ENCODE assay signal across 1 cellular context in the genomic region with DNA sequence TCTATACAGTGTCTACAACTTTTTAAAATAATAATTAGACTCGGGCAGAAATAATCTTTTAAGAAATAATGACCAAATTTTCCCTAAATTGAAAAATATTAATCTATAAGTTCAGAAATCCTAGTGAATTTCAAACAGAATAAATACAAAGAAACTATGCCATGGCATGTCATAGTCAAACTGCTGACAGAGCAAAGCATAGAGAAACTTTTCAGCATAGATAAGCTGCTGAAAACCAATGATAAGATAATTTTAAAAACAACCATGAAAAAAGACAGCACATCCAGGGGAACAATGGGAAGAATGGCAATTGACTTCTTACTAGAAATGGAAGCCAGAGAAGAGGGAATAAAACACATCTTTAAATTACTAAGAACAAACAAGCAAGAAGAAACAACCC.
TF ChIP-seq lines count a peak whose summit lies in the region.

No MANE protein-coding gene starts in this region.

TF ChIP-seq in GM23338, 12 proteins besides CTCF, POLR2A, EP300 and RAD21 (continued from another document):
- TF ChIP-seq, protein P1, sequence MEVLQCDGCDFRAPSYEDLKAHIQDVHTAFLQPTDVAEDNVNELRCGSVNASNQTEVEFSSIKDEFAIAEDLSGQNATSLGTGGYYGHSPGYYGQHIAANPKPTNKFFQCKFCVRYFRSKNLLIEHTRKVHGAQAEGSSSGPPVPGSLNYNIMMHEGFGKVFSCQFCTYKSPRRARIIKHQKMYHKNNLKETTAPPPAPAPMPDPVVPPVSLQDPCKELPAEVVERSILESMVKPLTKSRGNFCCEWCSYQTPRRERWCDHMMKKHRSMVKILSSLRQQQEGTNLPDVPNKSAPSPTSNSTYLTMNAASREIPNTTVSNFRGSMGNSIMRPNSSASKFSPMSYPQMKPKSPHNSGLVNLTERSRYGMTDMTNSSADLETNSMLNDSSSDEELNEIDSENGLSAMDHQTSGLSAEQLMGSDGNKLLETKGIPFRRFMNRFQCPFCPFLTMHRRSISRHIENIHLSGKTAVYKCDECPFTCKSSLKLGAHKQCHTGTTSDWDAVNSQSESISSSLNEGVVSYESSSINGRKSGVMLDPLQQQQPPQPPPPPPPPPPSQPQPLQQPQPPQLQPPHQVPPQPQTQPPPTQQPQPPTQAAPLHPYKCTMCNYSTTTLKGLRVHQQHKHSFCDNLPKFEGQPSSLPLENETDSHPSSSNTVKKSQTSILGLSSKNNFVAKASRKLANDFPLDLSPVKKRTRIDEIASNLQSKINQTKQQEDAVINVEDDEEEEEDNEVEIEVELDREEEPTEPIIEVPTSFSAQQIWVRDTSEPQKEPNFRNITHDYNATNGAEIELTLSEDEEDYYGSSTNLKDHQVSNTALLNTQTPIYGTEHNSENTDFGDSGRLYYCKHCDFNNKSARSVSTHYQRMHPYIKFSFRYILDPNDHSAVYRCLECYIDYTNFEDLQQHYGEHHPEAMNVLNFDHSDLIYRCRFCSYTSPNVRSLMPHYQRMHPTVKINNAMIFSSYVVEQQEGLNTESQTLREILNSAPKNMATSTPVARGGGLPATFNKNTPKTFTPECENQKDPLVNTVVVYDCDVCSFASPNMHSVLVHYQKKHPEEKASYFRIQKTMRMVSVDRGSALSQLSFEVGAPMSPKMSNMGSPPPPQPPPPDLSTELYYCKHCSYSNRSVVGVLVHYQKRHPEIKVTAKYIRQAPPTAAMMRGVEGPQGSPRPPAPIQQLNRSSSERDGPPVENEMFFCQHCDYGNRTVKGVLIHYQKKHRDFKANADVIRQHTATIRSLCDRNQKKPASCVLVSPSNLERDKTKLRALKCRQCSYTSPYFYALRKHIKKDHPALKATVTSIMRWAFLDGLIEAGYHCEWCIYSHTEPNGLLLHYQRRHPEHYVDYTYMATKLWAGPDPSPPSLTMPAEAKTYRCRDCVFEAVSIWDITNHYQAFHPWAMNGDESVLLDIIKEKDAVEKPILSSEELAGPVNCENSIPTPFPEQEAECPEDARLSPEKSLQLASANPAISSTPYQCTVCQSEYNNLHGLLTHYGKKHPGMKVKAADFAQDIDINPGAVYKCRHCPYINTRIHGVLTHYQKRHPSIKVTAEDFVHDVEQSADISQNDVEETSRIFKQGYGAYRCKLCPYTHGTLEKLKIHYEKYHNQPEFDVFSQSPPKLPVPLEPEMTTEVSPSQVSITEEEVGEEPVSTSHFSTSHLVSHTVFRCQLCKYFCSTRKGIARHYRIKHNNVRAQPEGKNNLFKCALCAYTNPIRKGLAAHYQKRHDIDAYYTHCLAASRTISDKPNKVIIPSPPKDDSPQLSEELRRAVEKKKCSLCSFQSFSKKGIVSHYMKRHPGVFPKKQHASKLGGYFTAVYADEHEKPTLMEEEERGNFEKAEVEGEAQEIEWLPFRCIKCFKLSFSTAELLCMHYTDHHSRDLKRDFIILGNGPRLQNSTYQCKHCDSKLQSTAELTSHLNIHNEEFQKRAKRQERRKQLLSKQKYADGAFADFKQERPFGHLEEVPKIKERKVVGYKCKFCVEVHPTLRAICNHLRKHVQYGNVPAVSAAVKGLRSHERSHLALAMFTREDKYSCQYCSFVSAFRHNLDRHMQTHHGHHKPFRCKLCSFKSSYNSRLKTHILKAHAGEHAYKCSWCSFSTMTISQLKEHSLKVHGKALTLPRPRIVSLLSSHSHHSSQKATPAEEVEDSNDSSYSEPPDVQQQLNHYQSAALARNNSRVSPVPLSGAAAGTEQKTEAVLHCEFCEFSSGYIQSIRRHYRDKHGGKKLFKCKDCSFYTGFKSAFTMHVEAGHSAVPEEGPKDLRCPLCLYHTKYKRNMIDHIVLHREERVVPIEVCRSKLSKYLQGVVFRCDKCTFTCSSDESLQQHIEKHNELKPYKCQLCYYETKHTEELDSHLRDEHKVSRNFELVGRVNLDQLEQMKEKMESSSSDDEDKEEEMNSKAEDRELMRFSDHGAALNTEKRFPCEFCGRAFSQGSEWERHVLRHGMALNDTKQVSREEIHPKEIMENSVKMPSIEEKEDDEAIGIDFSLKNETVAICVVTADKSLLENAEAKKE (CRISPR knock-in tag; IDR thresholded peaks at IDR 0.05), result no peak
- no peak for TF ChIP-seq EZH2phosphoT487 (IDR thresholded peaks at IDR 0.05; ENCODE audit: unreplicated experiment)
- TF ChIP-seq, protein P2, sequence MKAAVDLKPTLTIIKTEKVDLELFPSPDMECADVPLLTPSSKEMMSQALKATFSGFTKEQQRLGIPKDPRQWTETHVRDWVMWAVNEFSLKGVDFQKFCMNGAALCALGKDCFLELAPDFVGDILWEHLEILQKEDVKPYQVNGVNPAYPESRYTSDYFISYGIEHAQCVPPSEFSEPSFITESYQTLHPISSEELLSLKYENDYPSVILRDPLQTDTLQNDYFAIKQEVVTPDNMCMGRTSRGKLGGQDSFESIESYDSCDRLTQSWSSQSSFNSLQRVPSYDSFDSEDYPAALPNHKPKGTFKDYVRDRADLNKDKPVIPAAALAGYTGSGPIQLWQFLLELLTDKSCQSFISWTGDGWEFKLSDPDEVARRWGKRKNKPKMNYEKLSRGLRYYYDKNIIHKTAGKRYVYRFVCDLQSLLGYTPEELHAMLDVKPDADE (IDR thresholded peaks at IDR 0.05), result no peak
- TF ChIP-seq JUNB (IDR thresholded peaks at IDR 0.05; ENCODE audit: unreplicated experiment), result no peak
- TF ChIP-seq ZNF114 (CRISPR knock-in tag; IDR thresholded peaks at IDR 0.05), result no peak
- TF ChIP-seq EZH2 (IDR thresholded peaks at IDR 0.05; ENCODE audit: low read depth, unreplicated experiment), result no peak
- no peak for TF ChIP-seq ZNF331 (CRISPR knock-in tag; IDR thresholded peaks at IDR 0.05; ENCODE audit: low read depth)
- no peak for TF ChIP-seq STAT1 (IDR thresholded peaks at IDR 0.05; ENCODE audit: unreplicated experiment)
- TF ChIP-seq, protein P3, sequence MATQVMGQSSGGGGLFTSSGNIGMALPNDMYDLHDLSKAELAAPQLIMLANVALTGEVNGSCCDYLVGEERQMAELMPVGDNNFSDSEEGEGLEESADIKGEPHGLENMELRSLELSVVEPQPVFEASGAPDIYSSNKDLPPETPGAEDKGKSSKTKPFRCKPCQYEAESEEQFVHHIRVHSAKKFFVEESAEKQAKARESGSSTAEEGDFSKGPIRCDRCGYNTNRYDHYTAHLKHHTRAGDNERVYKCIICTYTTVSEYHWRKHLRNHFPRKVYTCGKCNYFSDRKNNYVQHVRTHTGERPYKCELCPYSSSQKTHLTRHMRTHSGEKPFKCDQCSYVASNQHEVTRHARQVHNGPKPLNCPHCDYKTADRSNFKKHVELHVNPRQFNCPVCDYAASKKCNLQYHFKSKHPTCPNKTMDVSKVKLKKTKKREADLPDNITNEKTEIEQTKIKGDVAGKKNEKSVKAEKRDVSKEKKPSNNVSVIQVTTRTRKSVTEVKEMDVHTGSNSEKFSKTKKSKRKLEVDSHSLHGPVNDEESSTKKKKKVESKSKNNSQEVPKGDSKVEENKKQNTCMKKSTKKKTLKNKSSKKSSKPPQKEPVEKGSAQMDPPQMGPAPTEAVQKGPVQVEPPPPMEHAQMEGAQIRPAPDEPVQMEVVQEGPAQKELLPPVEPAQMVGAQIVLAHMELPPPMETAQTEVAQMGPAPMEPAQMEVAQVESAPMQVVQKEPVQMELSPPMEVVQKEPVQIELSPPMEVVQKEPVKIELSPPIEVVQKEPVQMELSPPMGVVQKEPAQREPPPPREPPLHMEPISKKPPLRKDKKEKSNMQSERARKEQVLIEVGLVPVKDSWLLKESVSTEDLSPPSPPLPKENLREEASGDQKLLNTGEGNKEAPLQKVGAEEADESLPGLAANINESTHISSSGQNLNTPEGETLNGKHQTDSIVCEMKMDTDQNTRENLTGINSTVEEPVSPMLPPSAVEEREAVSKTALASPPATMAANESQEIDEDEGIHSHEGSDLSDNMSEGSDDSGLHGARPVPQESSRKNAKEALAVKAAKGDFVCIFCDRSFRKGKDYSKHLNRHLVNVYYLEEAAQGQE (IDR thresholded peaks at IDR 0.05; ENCODE audit: unreplicated experiment), result no peak
